Comparison of ENCODE assay signal across 1 cellular context in the genomic region with DNA sequence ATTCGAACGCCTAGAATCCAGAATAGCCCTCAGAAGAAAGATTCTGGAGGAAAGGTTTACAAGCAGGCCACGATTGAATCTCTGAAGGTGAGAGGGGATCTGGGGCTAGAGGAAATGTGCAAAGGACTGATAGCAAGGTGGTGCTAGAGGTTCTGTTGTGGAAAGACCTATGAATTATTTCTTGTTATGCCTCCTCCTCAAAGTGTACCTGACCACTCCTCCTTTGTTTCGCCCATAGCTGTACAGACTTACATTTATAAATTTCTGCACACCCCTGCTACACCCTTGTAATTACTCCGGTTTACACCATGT.
TF ChIP-seq lines count a peak whose summit lies in the region.

No MANE protein-coding gene starts in this region.

TF ChIP-seq in K562, 482 proteins besides CTCF, POLR2A, EP300 and RAD21 (continued from another document and continues in another):
- TF ChIP-seq, protein P1, sequence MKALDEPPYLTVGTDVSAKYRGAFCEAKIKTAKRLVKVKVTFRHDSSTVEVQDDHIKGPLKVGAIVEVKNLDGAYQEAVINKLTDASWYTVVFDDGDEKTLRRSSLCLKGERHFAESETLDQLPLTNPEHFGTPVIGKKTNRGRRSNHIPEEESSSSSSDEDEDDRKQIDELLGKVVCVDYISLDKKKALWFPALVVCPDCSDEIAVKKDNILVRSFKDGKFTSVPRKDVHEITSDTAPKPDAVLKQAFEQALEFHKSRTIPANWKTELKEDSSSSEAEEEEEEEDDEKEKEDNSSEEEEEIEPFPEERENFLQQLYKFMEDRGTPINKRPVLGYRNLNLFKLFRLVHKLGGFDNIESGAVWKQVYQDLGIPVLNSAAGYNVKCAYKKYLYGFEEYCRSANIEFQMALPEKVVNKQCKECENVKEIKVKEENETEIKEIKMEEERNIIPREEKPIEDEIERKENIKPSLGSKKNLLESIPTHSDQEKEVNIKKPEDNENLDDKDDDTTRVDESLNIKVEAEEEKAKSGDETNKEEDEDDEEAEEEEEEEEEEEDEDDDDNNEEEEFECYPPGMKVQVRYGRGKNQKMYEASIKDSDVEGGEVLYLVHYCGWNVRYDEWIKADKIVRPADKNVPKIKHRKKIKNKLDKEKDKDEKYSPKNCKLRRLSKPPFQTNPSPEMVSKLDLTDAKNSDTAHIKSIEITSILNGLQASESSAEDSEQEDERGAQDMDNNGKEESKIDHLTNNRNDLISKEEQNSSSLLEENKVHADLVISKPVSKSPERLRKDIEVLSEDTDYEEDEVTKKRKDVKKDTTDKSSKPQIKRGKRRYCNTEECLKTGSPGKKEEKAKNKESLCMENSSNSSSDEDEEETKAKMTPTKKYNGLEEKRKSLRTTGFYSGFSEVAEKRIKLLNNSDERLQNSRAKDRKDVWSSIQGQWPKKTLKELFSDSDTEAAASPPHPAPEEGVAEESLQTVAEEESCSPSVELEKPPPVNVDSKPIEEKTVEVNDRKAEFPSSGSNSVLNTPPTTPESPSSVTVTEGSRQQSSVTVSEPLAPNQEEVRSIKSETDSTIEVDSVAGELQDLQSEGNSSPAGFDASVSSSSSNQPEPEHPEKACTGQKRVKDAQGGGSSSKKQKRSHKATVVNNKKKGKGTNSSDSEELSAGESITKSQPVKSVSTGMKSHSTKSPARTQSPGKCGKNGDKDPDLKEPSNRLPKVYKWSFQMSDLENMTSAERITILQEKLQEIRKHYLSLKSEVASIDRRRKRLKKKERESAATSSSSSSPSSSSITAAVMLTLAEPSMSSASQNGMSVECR (CRISPR knock-in tag; IDR thresholded peaks at IDR 0.05) = no peak
- TF ChIP-seq CREM (IDR thresholded peaks at IDR 0.05; ENCODE audit: low read depth) (0 out of 2 replicates have a peak, but pooled peaks have one; percentile 15), MCM7 (IDR thresholded peaks at IDR 0.05) (no peak), GATA2 (CRISPR knock-in tag; IDR thresholded peaks at IDR 0.05) (no peak), MAFF (IDR thresholded peaks at IDR 0.05; ENCODE audit: low read length) (no peak), ZNF140 (CRISPR knock-in tag; IDR thresholded peaks at IDR 0.05) (no peak), MCM2 (IDR thresholded peaks at IDR 0.05; ENCODE audit: low read depth) (no peak), ZNF583 (CRISPR knock-in tag; IDR thresholded peaks at IDR 0.05) (no peak), MED1 (CRISPR knock-in tag; IDR thresholded peaks at IDR 0.05; ENCODE audit: borderline replicate concordance) (no peak), TSC22D4 (tag; IDR thresholded peaks at IDR 0.05) (no peak), MTA3 (IDR thresholded peaks at IDR 0.05; ENCODE audit: borderline replicate concordance) (no peak), HDAC2 (IDR thresholded peaks at IDR 0.05) (peak; percentile 52; the same call in 1 of the 2 replicates), ZNF717 (CRISPR knock-in tag; IDR thresholded peaks at IDR 0.05) (no peak), CXXC5 (CRISPR knock-in tag; IDR thresholded peaks at IDR 0.05) (0 out of 2 replicates have a peak, but pooled peaks have one; percentile 15), ASH1L (IDR thresholded peaks at IDR 0.05; ENCODE audit: borderline replicate concordance, low read depth, partially characterized antibody) (no peak), HDAC3 (IDR thresholded peaks at IDR 0.05; ENCODE audit: borderline replicate concordance, partially characterized antibody) (no peak), ARID1B (IDR thresholded peaks at IDR 0.05) (peak; percentile 85), POLR3A (IDR thresholded peaks at IDR 0.05; ENCODE audit: borderline replicate concordance, extremely low read depth, insufficient read depth, insufficient read length) (no peak), NFE2 (IDR thresholded peaks at IDR 0.05; ENCODE audit: low read depth) (no peak), ZEB2 (IDR thresholded peaks at IDR 0.05) (peak; percentile 83; the same call in 1 of the 2 replicates), CHD1 (IDR thresholded peaks at IDR 0.05; ENCODE audit: low read length) (no peak), TEAD4 (IDR thresholded peaks at IDR 0.05; ENCODE audit: low read length) (peak; percentile 86), TEAD4 (CRISPR knock-in tag; IDR thresholded peaks at IDR 0.05; ENCODE audit: borderline replicate concordance) (no peak), RAD51 (IDR thresholded peaks at IDR 0.05; ENCODE audit: borderline replicate concordance, low read depth) (no peak), RBFOX2 (IDR thresholded peaks at IDR 0.05; ENCODE audit: low read depth, low read length) (no peak), RBM22 (IDR thresholded peaks at IDR 0.05; ENCODE audit: low read depth, low read length, poor library complexity, severe bottlenecking) (no peak), ZNF24 (IDR thresholded peaks at IDR 0.05) (no peak), ZNF764 (CRISPR knock-in tag; IDR thresholded peaks at IDR 0.05; ENCODE audit: low read depth) (no peak), TCF3 (CRISPR knock-in tag; IDR thresholded peaks at IDR 0.05) (peak; percentile 85), PHF21A (IDR thresholded peaks at IDR 0.05; ENCODE audit: borderline replicate concordance, low read depth) (no peak), TCF7L2 (IDR thresholded peaks at IDR 0.05; ENCODE audit: low read depth, low read length) (no peak), ZBTB8A (IDR thresholded peaks at IDR 0.05; ENCODE audit: partially characterized antibody) (no peak), MTA2 (IDR thresholded peaks at IDR 0.05; ENCODE audit: low read depth) (peak; percentile 57; the same call in 1 of the 2 replicates), ZNF830 (CRISPR knock-in tag; IDR thresholded peaks at IDR 0.05) (no peak), PTBP1 (IDR thresholded peaks at IDR 0.05; ENCODE audit: low read depth, low read length) (no peak)
- TF ChIP-seq, protein P2, sequence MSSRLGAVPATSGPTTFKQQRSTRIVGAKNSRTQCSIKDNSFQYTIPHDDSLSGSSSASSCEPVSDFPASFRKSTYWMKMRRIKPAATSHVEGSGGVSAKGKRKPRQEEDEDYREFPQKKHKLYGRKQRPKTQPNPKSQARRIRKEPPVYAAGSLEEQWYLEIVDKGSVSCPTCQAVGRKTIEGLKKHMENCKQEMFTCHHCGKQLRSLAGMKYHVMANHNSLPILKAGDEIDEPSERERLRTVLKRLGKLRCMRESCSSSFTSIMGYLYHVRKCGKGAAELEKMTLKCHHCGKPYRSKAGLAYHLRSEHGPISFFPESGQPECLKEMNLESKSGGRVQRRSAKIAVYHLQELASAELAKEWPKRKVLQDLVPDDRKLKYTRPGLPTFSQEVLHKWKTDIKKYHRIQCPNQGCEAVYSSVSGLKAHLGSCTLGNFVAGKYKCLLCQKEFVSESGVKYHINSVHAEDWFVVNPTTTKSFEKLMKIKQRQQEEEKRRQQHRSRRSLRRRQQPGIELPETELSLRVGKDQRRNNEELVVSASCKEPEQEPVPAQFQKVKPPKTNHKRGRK (tag; IDR thresholded peaks at IDR 0.05) = no peak
- TF ChIP-seq, protein P3, sequence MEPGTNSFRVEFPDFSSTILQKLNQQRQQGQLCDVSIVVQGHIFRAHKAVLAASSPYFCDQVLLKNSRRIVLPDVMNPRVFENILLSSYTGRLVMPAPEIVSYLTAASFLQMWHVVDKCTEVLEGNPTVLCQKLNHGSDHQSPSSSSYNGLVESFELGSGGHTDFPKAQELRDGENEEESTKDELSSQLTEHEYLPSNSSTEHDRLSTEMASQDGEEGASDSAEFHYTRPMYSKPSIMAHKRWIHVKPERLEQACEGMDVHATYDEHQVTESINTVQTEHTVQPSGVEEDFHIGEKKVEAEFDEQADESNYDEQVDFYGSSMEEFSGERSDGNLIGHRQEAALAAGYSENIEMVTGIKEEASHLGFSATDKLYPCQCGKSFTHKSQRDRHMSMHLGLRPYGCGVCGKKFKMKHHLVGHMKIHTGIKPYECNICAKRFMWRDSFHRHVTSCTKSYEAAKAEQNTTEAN (CRISPR knock-in tag; IDR thresholded peaks at IDR 0.05) = no peak
- TF ChIP-seq, protein P4, sequence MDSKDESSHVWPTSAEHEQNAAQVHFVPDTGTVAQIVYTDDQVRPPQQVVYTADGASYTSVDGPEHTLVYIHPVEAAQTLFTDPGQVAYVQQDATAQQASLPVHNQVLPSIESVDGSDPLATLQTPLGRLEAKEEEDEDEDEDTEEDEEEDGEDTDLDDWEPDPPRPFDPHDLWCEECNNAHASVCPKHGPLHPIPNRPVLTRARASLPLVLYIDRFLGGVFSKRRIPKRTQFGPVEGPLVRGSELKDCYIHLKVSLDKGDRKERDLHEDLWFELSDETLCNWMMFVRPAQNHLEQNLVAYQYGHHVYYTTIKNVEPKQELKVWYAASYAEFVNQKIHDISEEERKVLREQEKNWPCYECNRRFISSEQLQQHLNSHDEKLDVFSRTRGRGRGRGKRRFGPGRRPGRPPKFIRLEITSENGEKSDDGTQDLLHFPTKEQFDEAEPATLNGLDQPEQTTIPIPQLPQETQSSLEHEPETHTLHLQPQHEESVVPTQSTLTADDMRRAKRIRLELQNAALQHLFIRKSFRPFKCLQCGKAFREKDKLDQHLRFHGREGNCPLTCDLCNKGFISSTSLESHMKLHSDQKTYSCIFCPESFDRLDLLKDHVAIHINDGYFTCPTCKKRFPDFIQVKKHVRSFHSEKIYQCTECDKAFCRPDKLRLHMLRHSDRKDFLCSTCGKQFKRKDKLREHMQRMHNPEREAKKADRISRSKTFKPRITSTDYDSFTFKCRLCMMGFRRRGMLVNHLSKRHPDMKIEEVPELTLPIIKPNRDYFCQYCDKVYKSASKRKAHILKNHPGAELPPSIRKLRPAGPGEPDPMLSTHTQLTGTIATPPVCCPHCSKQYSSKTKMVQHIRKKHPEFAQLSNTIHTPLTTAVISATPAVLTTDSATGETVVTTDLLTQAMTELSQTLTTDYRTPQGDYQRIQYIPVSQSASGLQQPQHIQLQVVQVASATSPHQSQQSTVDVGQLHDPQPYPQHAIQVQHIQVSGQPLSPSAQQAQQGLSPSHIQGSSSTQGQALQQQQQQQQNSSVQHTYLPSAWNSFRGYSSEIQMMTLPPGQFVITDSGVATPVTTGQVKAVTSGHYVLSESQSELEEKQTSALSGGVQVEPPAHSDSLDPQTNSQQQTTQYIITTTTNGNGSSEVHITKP (IDR thresholded peaks at IDR 0.05; ENCODE audit: partially characterized antibody) = peak; percentile 79
- TF ChIP-seq, protein P5, sequence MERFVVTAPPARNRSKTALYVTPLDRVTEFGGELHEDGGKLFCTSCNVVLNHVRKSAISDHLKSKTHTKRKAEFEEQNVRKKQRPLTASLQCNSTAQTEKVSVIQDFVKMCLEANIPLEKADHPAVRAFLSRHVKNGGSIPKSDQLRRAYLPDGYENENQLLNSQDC (CRISPR knock-in tag; IDR thresholded peaks at IDR 0.05) = no peak
- TF ChIP-seq, protein P6, sequence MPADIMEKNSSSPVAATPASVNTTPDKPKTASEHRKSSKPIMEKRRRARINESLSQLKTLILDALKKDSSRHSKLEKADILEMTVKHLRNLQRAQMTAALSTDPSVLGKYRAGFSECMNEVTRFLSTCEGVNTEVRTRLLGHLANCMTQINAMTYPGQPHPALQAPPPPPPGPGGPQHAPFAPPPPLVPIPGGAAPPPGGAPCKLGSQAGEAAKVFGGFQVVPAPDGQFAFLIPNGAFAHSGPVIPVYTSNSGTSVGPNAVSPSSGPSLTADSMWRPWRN (IDR thresholded peaks at IDR 0.05; ENCODE audit: low read depth) = no peak
- TF ChIP-seq, protein P7, sequence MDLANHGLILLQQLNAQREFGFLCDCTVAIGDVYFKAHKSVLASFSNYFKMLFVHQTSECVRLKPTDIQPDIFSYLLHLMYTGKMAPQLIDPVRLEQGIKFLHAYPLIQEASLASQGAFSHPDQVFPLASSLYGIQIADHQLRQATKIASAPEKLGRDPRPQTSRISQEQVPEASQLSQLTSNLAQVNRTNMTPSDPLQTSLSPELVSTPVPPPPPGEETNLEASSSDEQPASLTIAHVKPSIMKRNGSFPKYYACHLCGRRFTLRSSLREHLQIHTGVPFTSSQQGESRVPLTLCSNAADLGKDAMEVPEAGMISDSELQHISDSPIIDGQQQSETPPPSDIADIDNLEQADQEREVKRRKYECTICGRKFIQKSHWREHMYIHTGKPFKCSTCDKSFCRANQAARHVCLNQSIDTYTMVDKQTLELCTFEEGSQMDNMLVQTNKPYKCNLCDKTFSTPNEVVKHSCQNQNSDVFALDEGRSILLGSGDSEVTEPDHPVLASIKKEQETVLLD (IDR thresholded peaks at IDR 0.05) = no peak
- TF ChIP-seq, protein P8, sequence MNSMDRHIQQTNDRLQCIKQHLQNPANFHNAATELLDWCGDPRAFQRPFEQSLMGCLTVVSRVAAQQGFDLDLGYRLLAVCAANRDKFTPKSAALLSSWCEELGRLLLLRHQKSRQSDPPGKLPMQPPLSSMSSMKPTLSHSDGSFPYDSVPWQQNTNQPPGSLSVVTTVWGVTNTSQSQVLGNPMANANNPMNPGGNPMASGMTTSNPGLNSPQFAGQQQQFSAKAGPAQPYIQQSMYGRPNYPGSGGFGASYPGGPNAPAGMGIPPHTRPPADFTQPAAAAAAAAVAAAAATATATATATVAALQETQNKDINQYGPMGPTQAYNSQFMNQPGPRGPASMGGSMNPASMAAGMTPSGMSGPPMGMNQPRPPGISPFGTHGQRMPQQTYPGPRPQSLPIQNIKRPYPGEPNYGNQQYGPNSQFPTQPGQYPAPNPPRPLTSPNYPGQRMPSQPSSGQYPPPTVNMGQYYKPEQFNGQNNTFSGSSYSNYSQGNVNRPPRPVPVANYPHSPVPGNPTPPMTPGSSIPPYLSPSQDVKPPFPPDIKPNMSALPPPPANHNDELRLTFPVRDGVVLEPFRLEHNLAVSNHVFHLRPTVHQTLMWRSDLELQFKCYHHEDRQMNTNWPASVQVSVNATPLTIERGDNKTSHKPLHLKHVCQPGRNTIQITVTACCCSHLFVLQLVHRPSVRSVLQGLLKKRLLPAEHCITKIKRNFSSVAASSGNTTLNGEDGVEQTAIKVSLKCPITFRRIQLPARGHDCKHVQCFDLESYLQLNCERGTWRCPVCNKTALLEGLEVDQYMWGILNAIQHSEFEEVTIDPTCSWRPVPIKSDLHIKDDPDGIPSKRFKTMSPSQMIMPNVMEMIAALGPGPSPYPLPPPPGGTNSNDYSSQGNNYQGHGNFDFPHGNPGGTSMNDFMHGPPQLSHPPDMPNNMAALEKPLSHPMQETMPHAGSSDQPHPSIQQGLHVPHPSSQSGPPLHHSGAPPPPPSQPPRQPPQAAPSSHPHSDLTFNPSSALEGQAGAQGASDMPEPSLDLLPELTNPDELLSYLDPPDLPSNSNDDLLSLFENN (IDR thresholded peaks at IDR 0.05; ENCODE audit: low read depth in 2 of 2, low read length in 2 of 2) = no peak
